Comparison of ENCODE assay signal across 9 cellular contexts in genomic region chr14:49946320-49947141, GRCh38. TPM values are rescaled to one million over a fixed set of nuclear protein-coding genes. Genes with fewer than 3 reads are reported as not detected.
A peak's percentile ranks its signal among the peaks of the same experiment; 100 is the strongest.
DNase-seq lines count a peak whose midpoint lies in the region; ATAC-seq, FAIRE-seq and TF ChIP-seq lines count a peak whose summit lies in the region.
"Had no signal": no experiment of that assay in that cellular context is flagged by ENCODE, and none has a peak within 500 bp of the region (broad histone marks: within the 10 kb centered on the region; RNA-seq: fewer than 3 reads in every experiment).

No MANE protein-coding gene starts in this region.

- FAIRE-seq in keratinocyte (lab: Jason Lieb, UNC), result no peak

- H2AFZ ChIP-seq in keratinocyte (ENCODE audit: control insufficient read depth, low read length), result no peak overlapping the region

- H3K4me3 ChIP-seq in keratinocyte (ENCODE audit: control insufficient read depth in 2 of 3, extremely low read depth in 1 of 3, insufficient read depth in 2 of 3, low read depth in 1 of 3, low read length in 3 of 3) (no peak overlapping the region), vagina (no peak overlapping the region)

- TF ChIP-seq CTCF in keratinocyte (optimal IDR thresholded peaks at IDR 0.05 in 1 of 3, IDR thresholded peaks at IDR 0.05 in 1 of 3, conservative IDR thresholded peaks at IDR 0.05 in 1 of 3; ENCODE audit: extremely low read depth in 1 of 3, insufficient read depth in 2 of 3, low read length in 3 of 3) (no peak), vagina (IDR thresholded peaks at IDR 0.05) (no peak), omental fat pad (IDR thresholded peaks at IDR 0.05) (no peak)

- H3K36me3 ChIP-seq in keratinocyte (ENCODE audit: control insufficient read depth in 2 of 2, extremely low read depth in 1 of 2, insufficient read depth in 2 of 2, low read length in 2 of 2) (no peaks in the 10 kb centered on the region), vagina (no peaks in the 10 kb centered on the region)

- peaks cover 20 to 27% of the 10 kb centered on the region in 2 donors for H3K36me3 Mint-ChIP-seq in activated naive CD4-positive, alpha-beta T cell treated with anti-CD3 and anti-CD28 coated beads, Interleukin-2, amount 50 U/mL, for 72 hours

- TF ChIP-seq POLR2A in vagina (IDR thresholded peaks at IDR 0.05), result no peak

- in situ Hi-C loops in G401 (cut with HindIII; ENCODE audit: low sequenced_read_pairs), result no loop called here

- peak in 1 of 2 donors; percentile 57 for ATAC-seq in activated naive CD4-positive, alpha-beta T cell treated with anti-CD3 and anti-CD28 coated beads, Interleukin-2, amount 50 U/mL, for 72 hours
- no peak for ATAC-seq in HG03139 (IDR thresholded peaks at IDR 0.05; ENCODE audit: unreplicated experiment)
- ATAC-seq in omental fat pad (ENCODE audit: low FRiP score), result no peak

- H3K4me2 ChIP-seq in keratinocyte (ENCODE audit: control insufficient read depth, extremely low read depth, insufficient read depth, low read depth, low read length), result peak overlapping the region; percentile 27
- H3K4me2 ChIP-seq: KMS-11 had no signal

- intact Hi-C loops in vagina (cut with DNase I), result no loop called here

- H3K9me1 ChIP-seq in keratinocyte (ENCODE audit: control insufficient read depth, extremely low read depth, insufficient read depth, low read length), result no peaks in the 10 kb centered on the region

- no peaks in the 10 kb centered on the region for H3K79me2 ChIP-seq in keratinocyte (ENCODE audit: control insufficient read depth, insufficient read depth, low read length)

- peak overlapping the region; percentile 23 for H3K27ac ChIP-seq in keratinocyte (ENCODE audit: control insufficient read depth, insufficient read depth, low read length)
- peak overlapping the region; percentile 47 for H3K27ac ChIP-seq in vagina
- H3K27ac ChIP-seq: KMS-11 had no signal

- dilution Hi-C loops in keratinocyte (cut with MboI; ENCODE audit: extremely low pct_ligation_motif_present, low sequenced_read_pairs), result no loop called here

- no peaks in the 10 kb centered on the region for H4K20me1 ChIP-seq in keratinocyte (ENCODE audit: control insufficient read depth, extremely low read depth, insufficient read depth, low read length)

- peak overlapping the region; percentile 73 to 88 for H3K27ac Mint-ChIP-seq in activated naive CD4-positive, alpha-beta T cell treated with anti-CD3 and anti-CD28 coated beads, Interleukin-2, amount 50 U/mL, for 72 hours

- DNase-seq in G401 (ENCODE audit: low spot score) (peak; percentile 85), NCI-H345 (lab: John Stamatoyannopoulos, UW) (peak; percentile 80), keratinocyte (ENCODE audit: low read depth, low spot score) (no peak), vagina (ENCODE audit: extremely low spot score in 2 of 2) (no peak), omental fat pad (ENCODE audit: low spot score) (no peak), epidermal melanocyte (ENCODE audit: insufficient read length, low spot score) (no peak)
- no peak for DNase-seq in activated naive CD4-positive, alpha-beta T cell treated with anti-CD3 and anti-CD28 coated beads, Interleukin-2, amount 50 U/mL, for 72 hours (ENCODE audit: low spot score in 2 of 2)

- H3K4me1 ChIP-seq in keratinocyte (ENCODE audit: control insufficient read depth, extremely low read depth, insufficient read depth, low read length), result peaks cover 28% of the 10 kb centered on the region
- peaks cover 29% of the 10 kb centered on the region for H3K4me1 ChIP-seq in vagina

- no peaks in the 10 kb centered on the region for H3K9me3 ChIP-seq in keratinocyte (ENCODE audit: control insufficient read depth, low read depth, low read length)
- no peaks in the 10 kb centered on the region for H3K9me3 ChIP-seq in vagina

- H3K9me3 Mint-ChIP-seq in activated naive CD4-positive, alpha-beta T cell treated with anti-CD3 and anti-CD28 coated beads, Interleukin-2, amount 50 U/mL, for 72 hours, result peaks cover 11 to 19% of the 10 kb centered on the region in 2 donors

- no peak overlapping the region for H3K9ac ChIP-seq in keratinocyte (ENCODE audit: control insufficient read depth, extremely low read depth, insufficient read depth, low read length)
- H3K9ac ChIP-seq: KMS-11 had no signal

- H3K27me3 ChIP-seq in keratinocyte (ENCODE audit: control insufficient read depth, extremely low read depth, insufficient read depth, low read length) (no peaks in the 10 kb centered on the region), vagina (no peaks in the 10 kb centered on the region)

RNA-seq across cellular contexts. Expression of gene ARF6, which starts 53.6 kb away (rescaled TPM):
- total RNA-seq in G401 (2014; rRNA removed; shearing (Covaris generic)), result 40.2 and 48.0 TPM in 2 replicates
- total RNA-seq in activated naive CD4-positive, alpha-beta T cell treated with anti-CD3 and anti-CD28 coated beads, Interleukin-2, amount 50 U/mL, for 72 hours, result 100 to 1,000 TPM; 154 to 156 TPM
- 33.1 to 65.0 TPM (median 53.4 TPM) in 3 replicates for polyA plus RNA-seq in keratinocyte
- 98.0 TPM for polyA plus RNA-seq in keratinocyte (2011; ENCODE audit: low read depth)
- 42.6 and 47.5 TPM in 2 replicates for polyA plus RNA-seq in keratinocyte (2011; cell fraction: cytosol; rRNA removed)
- polyA plus RNA-seq in keratinocyte (2011; cell fraction: nucleus; rRNA removed), result 32.9 and 33.8 TPM in 2 replicates
- 76.5 and 84.7 TPM in 2 replicates for polyA plus RNA-seq in keratinocyte (2012; ENCODE audit: low replicate concordance)
- polyA minus RNA-seq in keratinocyte, result 41.0 to 92.7 TPM (median 49.6 TPM) in 3 replicates
- polyA minus RNA-seq in keratinocyte (2011; cell fraction: cytosol; rRNA and poly(A)+ RNA removed), result 44.9 TPM
- polyA minus RNA-seq in keratinocyte (2011; cell fraction: nucleus; rRNA and poly(A)+ RNA removed), result 16.6 and 25.8 TPM in 2 replicates
- 48.6 TPM for total RNA-seq in vagina
- total RNA-seq in omental fat pad, result 10 to 100 TPM; 35.4 to 85.0 (median 45.9) TPM

Comparison
In these comparisons a context has a peak if more than half of its experiments do, and no peak if none do; other contexts are left out.
1. DNase-seq: peak in G401 (single experiment) and NCI-H345 (single experiment); none in activated naive CD4-positive, alpha-beta T cell treated with anti-CD3 and anti-CD28 coated beads, Interleukin-2, amount 50 U/mL, for 72 hours (0 of 2), keratinocyte (single experiment), vagina (0 of 2), omental fat pad (single experiment) and epidermal melanocyte (single experiment).